In genomic region chr19:32373614-32374295, GRCh38 we compare ENCODE assay signal across 1 cellular context.
TF ChIP-seq lines count a peak whose summit lies in the region.

No MANE protein-coding gene starts in this region.

TF ChIP-seq in HepG2, 621 proteins besides CTCF, POLR2A, EP300 and RAD21 (continued from another document and continues in another):
- TF ChIP-seq, protein P1, sequence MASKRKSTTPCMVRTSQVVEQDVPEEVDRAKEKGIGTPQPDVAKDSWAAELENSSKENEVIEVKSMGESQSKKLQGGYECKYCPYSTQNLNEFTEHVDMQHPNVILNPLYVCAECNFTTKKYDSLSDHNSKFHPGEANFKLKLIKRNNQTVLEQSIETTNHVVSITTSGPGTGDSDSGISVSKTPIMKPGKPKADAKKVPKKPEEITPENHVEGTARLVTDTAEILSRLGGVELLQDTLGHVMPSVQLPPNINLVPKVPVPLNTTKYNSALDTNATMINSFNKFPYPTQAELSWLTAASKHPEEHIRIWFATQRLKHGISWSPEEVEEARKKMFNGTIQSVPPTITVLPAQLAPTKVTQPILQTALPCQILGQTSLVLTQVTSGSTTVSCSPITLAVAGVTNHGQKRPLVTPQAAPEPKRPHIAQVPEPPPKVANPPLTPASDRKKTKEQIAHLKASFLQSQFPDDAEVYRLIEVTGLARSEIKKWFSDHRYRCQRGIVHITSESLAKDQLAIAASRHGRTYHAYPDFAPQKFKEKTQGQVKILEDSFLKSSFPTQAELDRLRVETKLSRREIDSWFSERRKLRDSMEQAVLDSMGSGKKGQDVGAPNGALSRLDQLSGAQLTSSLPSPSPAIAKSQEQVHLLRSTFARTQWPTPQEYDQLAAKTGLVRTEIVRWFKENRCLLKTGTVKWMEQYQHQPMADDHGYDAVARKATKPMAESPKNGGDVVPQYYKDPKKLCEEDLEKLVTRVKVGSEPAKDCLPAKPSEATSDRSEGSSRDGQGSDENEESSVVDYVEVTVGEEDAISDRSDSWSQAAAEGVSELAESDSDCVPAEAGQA (IDR thresholded peaks at IDR 0.05; ENCODE audit: low read depth): 0 out of 2 replicates have a peak, but pooled peaks have one; percentile 42
- TF ChIP-seq, protein P1 (CRISPR knock-in tag; IDR thresholded peaks at IDR 0.05; ENCODE audit: borderline replicate concordance): no peak
- TF ChIP-seq ZNF629 (CRISPR knock-in tag; conservative IDR thresholded peaks at IDR 0.05) (no peak), KDM2A (CRISPR knock-in tag; IDR thresholded peaks at IDR 0.05; ENCODE audit: borderline replicate concordance, low read depth) (0 out of 2 replicates have a peak, but pooled peaks have one; percentile 25), YY1 (IDR thresholded peaks at IDR 0.05; ENCODE audit: insufficient read depth, insufficient replicate concordance, low read depth, low read length) (peak; percentile 14), ZNF616 (CRISPR knock-in tag; IDR thresholded peaks at IDR 0.05; ENCODE audit: low read depth) (no peak), ZNF431 (CRISPR knock-in tag; IDR thresholded peaks at IDR 0.05; ENCODE audit: borderline replicate concordance, low read depth) (no peak), ATF1 (CRISPR knock-in tag; IDR thresholded peaks at IDR 0.05) (peak; percentile 69), ZSCAN9 (CRISPR knock-in tag; IDR thresholded peaks at IDR 0.05; ENCODE audit: borderline replicate concordance) (peak; percentile 84; the same call in 1 of the 2 replicates), FOXA3 (CRISPR knock-in tag; IDR thresholded peaks at IDR 0.05) (peak; percentile 97), HDAC2 (CRISPR knock-in tag; IDR thresholded peaks at IDR 0.05) (peak; percentile 90), ZNF468 (CRISPR knock-in tag; IDR thresholded peaks at IDR 0.05) (no peak), ISL2 (CRISPR knock-in tag; IDR thresholded peaks at IDR 0.05) (peak; percentile 56), REPIN1 (CRISPR knock-in tag; IDR thresholded peaks at IDR 0.05; ENCODE audit: borderline replicate concordance, low read depth) (no peak), NFE2 (CRISPR knock-in tag; IDR thresholded peaks at IDR 0.05) (peak; percentile 89), MAFF (IDR thresholded peaks at IDR 0.05; ENCODE audit: low read depth, low read length) (peak; percentile 72), ZNF7 (CRISPR knock-in tag; IDR thresholded peaks at IDR 0.05) (no peak), ZNF784 (CRISPR knock-in tag; IDR thresholded peaks at IDR 0.05; ENCODE audit: borderline replicate concordance) (0 out of 2 replicates have a peak, but pooled peaks have one; percentile 29), ZBTB7B (CRISPR knock-in tag; IDR thresholded peaks at IDR 0.05) (peak; percentile 46; the same call in 1 of the 2 replicates), SAP130 (CRISPR knock-in tag; IDR thresholded peaks at IDR 0.05; ENCODE audit: low read depth) (peak; percentile 89), SP4 (CRISPR knock-in tag; IDR thresholded peaks at IDR 0.05) (peak; percentile 32; the same call in 1 of the 2 replicates), TBL1XR1 (IDR thresholded peaks at IDR 0.05; ENCODE audit: borderline replicate concordance, low read length, partially characterized antibody) (peak; percentile 81), ZSCAN21 (CRISPR knock-in tag; IDR thresholded peaks at IDR 0.05; ENCODE audit: borderline replicate concordance) (peak; percentile 53; the same call in 1 of the 2 replicates), NFYC (CRISPR knock-in tag; IDR thresholded peaks at IDR 0.05) (peak; percentile 34), KLF9 (CRISPR knock-in tag; IDR thresholded peaks at IDR 0.05; ENCODE audit: low read depth) (no peak), ZNF839 (CRISPR knock-in tag; IDR thresholded peaks at IDR 0.05; ENCODE audit: borderline replicate concordance) (no peak), ZNF577 (CRISPR knock-in tag; IDR thresholded peaks at IDR 0.05; ENCODE audit: borderline replicate concordance, low read depth) (no peak), TBX2 (CRISPR knock-in tag; IDR thresholded peaks at IDR 0.05; ENCODE audit: borderline replicate concordance) (peak; percentile 89), ARNT (IDR thresholded peaks at IDR 0.05) (no peak), RFXAP (CRISPR knock-in tag; IDR thresholded peaks at IDR 0.05; ENCODE audit: borderline replicate concordance) (peak; percentile 62; the same call in 1 of the 2 replicates), ZNF580 (CRISPR knock-in tag; IDR thresholded peaks at IDR 0.05; ENCODE audit: borderline replicate concordance, low read depth) (no peak), ZNF576 (CRISPR knock-in tag; IDR thresholded peaks at IDR 0.05) (no peak), ZFP91 (CRISPR knock-in tag; IDR thresholded peaks at IDR 0.05; ENCODE audit: borderline replicate concordance) (no peak; the same call in 1 of the 2 replicates), PITX1 (CRISPR knock-in tag; IDR thresholded peaks at IDR 0.05) (peak; percentile 79), DRAP1 (CRISPR knock-in tag; IDR thresholded peaks at IDR 0.05) (peak; percentile 52), CCAR2 (optimal IDR thresholded peaks at IDR 0.05; ENCODE audit: low read depth, low read length) (no peak), SALL1 (CRISPR knock-in tag; IDR thresholded peaks at IDR 0.05) (peak; percentile 92)
- TF ChIP-seq, protein P2, sequence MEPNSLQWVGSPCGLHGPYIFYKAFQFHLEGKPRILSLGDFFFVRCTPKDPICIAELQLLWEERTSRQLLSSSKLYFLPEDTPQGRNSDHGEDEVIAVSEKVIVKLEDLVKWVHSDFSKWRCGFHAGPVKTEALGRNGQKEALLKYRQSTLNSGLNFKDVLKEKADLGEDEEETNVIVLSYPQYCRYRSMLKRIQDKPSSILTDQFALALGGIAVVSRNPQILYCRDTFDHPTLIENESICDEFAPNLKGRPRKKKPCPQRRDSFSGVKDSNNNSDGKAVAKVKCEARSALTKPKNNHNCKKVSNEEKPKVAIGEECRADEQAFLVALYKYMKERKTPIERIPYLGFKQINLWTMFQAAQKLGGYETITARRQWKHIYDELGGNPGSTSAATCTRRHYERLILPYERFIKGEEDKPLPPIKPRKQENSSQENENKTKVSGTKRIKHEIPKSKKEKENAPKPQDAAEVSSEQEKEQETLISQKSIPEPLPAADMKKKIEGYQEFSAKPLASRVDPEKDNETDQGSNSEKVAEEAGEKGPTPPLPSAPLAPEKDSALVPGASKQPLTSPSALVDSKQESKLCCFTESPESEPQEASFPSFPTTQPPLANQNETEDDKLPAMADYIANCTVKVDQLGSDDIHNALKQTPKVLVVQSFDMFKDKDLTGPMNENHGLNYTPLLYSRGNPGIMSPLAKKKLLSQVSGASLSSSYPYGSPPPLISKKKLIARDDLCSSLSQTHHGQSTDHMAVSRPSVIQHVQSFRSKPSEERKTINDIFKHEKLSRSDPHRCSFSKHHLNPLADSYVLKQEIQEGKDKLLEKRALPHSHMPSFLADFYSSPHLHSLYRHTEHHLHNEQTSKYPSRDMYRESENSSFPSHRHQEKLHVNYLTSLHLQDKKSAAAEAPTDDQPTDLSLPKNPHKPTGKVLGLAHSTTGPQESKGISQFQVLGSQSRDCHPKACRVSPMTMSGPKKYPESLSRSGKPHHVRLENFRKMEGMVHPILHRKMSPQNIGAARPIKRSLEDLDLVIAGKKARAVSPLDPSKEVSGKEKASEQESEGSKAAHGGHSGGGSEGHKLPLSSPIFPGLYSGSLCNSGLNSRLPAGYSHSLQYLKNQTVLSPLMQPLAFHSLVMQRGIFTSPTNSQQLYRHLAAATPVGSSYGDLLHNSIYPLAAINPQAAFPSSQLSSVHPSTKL (CRISPR knock-in tag; IDR thresholded peaks at IDR 0.05): peak; percentile 93
- TF ChIP-seq, protein P3, sequence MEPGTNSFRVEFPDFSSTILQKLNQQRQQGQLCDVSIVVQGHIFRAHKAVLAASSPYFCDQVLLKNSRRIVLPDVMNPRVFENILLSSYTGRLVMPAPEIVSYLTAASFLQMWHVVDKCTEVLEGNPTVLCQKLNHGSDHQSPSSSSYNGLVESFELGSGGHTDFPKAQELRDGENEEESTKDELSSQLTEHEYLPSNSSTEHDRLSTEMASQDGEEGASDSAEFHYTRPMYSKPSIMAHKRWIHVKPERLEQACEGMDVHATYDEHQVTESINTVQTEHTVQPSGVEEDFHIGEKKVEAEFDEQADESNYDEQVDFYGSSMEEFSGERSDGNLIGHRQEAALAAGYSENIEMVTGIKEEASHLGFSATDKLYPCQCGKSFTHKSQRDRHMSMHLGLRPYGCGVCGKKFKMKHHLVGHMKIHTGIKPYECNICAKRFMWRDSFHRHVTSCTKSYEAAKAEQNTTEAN (CRISPR knock-in tag; conservative IDR thresholded peaks at IDR 0.05): peak; percentile 98
- TF ChIP-seq, protein P4, sequence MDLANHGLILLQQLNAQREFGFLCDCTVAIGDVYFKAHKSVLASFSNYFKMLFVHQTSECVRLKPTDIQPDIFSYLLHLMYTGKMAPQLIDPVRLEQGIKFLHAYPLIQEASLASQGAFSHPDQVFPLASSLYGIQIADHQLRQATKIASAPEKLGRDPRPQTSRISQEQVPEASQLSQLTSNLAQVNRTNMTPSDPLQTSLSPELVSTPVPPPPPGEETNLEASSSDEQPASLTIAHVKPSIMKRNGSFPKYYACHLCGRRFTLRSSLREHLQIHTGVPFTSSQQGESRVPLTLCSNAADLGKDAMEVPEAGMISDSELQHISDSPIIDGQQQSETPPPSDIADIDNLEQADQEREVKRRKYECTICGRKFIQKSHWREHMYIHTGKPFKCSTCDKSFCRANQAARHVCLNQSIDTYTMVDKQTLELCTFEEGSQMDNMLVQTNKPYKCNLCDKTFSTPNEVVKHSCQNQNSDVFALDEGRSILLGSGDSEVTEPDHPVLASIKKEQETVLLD (CRISPR knock-in tag; IDR thresholded peaks at IDR 0.05; ENCODE audit: low read depth): peak; percentile 45; the same call in 1 of the 2 replicates
- TF ChIP-seq, protein P5, sequence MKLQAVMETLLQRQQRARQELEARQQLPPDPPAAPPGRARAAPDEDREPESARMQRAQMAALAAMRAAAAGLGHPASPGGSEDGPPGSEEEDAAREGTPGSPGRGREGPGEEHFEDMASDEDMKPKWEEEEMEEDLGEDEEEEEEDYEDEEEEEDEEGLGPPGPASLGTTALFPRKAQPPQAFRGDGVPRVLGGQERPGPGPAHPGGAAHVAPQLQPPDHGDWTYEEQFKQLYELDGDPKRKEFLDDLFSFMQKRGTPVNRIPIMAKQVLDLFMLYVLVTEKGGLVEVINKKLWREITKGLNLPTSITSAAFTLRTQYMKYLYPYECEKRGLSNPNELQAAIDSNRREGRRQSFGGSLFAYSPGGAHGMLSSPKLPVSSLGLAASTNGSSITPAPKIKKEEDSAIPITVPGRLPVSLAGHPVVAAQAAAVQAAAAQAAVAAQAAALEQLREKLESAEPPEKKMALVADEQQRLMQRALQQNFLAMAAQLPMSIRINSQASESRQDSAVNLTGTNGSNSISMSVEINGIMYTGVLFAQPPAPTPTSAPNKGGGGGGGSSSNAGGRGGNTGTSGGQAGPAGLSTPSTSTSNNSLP (IDR thresholded peaks at IDR 0.05; ENCODE audit: low read depth, low read length): peak; percentile 93
- TF ChIP-seq, protein P6, sequence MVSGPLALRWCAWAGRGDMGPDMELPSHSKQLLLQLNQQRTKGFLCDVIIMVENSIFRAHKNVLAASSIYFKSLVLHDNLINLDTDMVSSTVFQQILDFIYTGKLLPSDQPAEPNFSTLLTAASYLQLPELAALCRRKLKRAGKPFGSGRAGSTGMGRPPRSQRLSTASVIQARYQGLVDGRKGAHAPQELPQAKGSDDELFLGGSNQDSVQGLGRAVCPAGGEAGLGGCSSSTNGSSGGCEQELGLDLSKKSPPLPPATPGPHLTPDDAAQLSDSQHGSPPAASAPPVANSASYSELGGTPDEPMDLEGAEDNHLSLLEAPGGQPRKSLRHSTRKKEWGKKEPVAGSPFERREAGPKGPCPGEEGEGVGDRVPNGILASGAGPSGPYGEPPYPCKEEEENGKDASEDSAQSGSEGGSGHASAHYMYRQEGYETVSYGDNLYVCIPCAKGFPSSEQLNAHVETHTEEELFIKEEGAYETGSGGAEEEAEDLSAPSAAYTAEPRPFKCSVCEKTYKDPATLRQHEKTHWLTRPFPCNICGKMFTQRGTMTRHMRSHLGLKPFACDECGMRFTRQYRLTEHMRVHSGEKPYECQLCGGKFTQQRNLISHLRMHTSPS (CRISPR knock-in tag; IDR thresholded peaks at IDR 0.05; ENCODE audit: low read depth): peak; percentile 60; the same call in 1 of the 2 replicates
